In the genomic region with DNA sequence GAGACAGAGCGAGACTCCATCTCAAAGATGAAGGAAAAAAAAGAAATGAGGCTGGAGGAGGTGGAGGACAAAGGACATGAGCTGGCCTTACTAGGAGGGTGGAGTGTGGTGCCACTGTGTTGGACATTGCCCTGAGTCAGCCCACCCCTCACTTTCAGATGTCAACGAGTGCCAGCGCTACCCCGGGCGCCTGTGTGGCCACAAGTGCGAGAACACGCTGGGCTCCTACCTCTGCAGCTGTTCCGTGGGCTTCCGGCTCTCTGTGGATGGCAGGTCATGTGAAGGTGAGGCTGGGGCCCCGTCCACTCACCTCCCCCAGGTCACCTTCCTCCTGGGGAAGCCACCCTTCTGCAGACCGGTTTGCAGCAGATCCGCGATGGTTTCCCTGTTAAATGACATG, we compare ENCODE assay signal across 22 cellular contexts. TPM values are rescaled to one million over a fixed set of nuclear protein-coding genes. Genes with fewer than 3 reads are reported as not detected.
"Had no signal": no experiment of that assay in that cellular context is flagged by ENCODE, and none has a peak within 500 bp of the region (broad histone marks: within the 10 kb centered on the region; RNA-seq: fewer than 3 reads in every experiment).

No MANE protein-coding gene starts in this region.

- H3K4me3 ChIP-seq: dorsolateral prefrontal cortex, heart right ventricle, lung, ovary, right lobe of liver, suprapubic skin, thyroid gland, upper lobe of left lung had no signal

- H3K4me3 Mint-ChIP-seq: immature natural killer cell; naive thymus-derived CD4-positive, alpha-beta T cell; nephron progenitor cell; stimulated activated effector memory CD8-positive, alpha-beta T cell treated with anti-CD3 and anti-CD28 coated beads, Interleukin-12 subunit alpha, Interleukin-12 subunit beta, amount 100 ng/mL, for 72 hours had no signal

- H3K27me3 Mint-ChIP-seq: progenitor cell of endocrine pancreas had no signal

- H3K9me3 Mint-ChIP-seq: immature natural killer cell; nephron progenitor cell; stimulated activated effector memory CD8-positive, alpha-beta T cell treated with anti-CD3 and anti-CD28 coated beads, Interleukin-12 subunit alpha, Interleukin-12 subunit beta, amount 100 ng/mL, for 72 hours had no signal

- H3K4me1 Mint-ChIP-seq: immature natural killer cell; naive thymus-derived CD4-positive, alpha-beta T cell; stimulated activated effector memory CD8-positive, alpha-beta T cell treated with anti-CD3 and anti-CD28 coated beads, Interleukin-12 subunit alpha, Interleukin-12 subunit beta, amount 100 ng/mL, for 72 hours had no signal

- H3K36me3 ChIP-seq: ovary, right lobe of liver, thyroid gland had no signal

- H3K4me1 ChIP-seq: right lobe of liver, upper lobe of left lung had no signal

- H3K27ac Mint-ChIP-seq: immature natural killer cell; naive thymus-derived CD4-positive, alpha-beta T cell; nephron progenitor cell; progenitor cell of endocrine pancreas; stimulated activated effector memory CD8-positive, alpha-beta T cell treated with anti-CD3 and anti-CD28 coated beads, Interleukin-12 subunit alpha, Interleukin-12 subunit beta, amount 100 ng/mL, for 72 hours had no signal

- H3K27ac ChIP-seq: dorsolateral prefrontal cortex, heart right ventricle, ovary, right lobe of liver, suprapubic skin, thyroid gland had no signal

- H3K36me3 Mint-ChIP-seq: immature natural killer cell; naive thymus-derived CD4-positive, alpha-beta T cell had no signal

- H3K27me3 ChIP-seq: ovary, right lobe of liver, suprapubic skin, thyroid gland, upper lobe of left lung had no signal

- H3K9me3 ChIP-seq: heart right ventricle, ovary, right lobe of liver, suprapubic skin, thyroid gland, upper lobe of left lung had no signal

- ATAC-seq: esophagus mucosa; heart right ventricle; left ventricle myocardium superior; naive thymus-derived CD4-positive, alpha-beta T cell; right lobe of liver; stimulated activated effector memory CD8-positive, alpha-beta T cell treated with anti-CD3 and anti-CD28 coated beads, Interleukin-12 subunit alpha, Interleukin-12 subunit beta, amount 100 ng/mL, for 72 hours; stimulated activated naive CD8-positive, alpha-beta T cell treated with anti-CD3 and anti-CD28 coated beads, Interleukin-15, Interleukin-2, amounts not matched to agents 100 U/mL and 50 U/mL, for 24 hours had no signal

- DNase-seq: central memory CD4-positive, alpha-beta T cell; cortex of kidney; dorsolateral prefrontal cortex; effector CD8-positive, alpha-beta T cell; heart right ventricle; immature natural killer cell; left ventricle myocardium superior; mesendoderm; naive thymus-derived CD4-positive, alpha-beta T cell; nephron progenitor cell; ovary; right lobe of liver; stimulated activated CD4-positive, alpha-beta T cell treated with anti-CD3 and anti-CD28 coated beads, Interleukin-4, amount 100 ng/mL, for 1 hour; stimulated activated CD8-positive, alpha-beta memory T cell treated with anti-CD3 and anti-CD28 coated beads, Interleukin-4, amount 100 ng/mL, for 48 hours; stimulated activated naive CD8-positive, alpha-beta T cell treated with anti-CD3 and anti-CD28 coated beads, Interleukin-15, Interleukin-2, amounts not matched to agents 100 U/mL and 50 U/mL, for 24 hours; thyroid gland had no signal

RNA-seq across cellular contexts. Expression of a gene that starts 40.6 kb away (rescaled TPM):
- polyA plus RNA-seq: immature natural killer cell; naive thymus-derived CD4-positive, alpha-beta T cell had no signal
